Comparison of ENCODE assay signal across 18 cellular contexts in the genomic region with DNA sequence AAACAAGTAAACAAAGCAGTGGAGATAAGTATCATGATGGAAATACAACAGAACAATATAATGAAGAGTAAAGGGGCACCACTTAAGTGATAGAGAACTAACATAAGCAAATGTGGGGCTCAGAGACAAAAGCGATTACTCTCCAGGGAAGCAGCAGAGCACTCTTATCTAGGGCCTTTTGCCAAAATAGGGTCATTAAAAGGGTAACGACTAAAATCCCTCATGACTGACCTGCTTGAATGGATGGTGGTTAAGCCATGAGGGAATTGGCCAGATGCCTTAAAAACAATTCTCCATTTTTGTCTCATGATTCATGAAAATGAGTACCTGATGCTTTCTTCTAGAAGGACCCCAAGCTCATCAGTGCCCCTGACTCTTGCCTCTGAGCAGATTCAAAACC. TPM values are rescaled to one million over a fixed set of nuclear protein-coding genes. Genes with fewer than 3 reads are reported as not detected.
DNase-seq lines count a peak whose midpoint lies in the region; ATAC-seq and TF ChIP-seq lines count a peak whose summit lies in the region.
"Had no signal": no experiment of that assay in that cellular context is flagged by ENCODE, and none has a peak within 500 bp of the region (broad histone marks: within the 10 kb centered on the region; RNA-seq: fewer than 3 reads in every experiment).

No MANE protein-coding gene starts in this region.

- no peaks in the 10 kb centered on the region for H4K20me1 ChIP-seq in osteoblast (ENCODE audit: insufficient read depth, low read length)

- TF ChIP-seq CTCF in BE2C (IDR thresholded peaks at IDR 0.05; ENCODE audit: low read depth, low read length) (no peak), ascending aorta (IDR thresholded peaks at IDR 0.05) (no peak), osteoblast (IDR thresholded peaks at IDR 0.05; ENCODE audit: extremely low read depth, low read depth, low read length) (no peak)

- H3K27ac ChIP-seq in ascending aorta (no peak overlapping the region), osteoblast (ENCODE audit: low read depth, low read length) (no peak overlapping the region)

- no peak for ATAC-seq in HG03354 (IDR thresholded peaks at IDR 0.05; ENCODE audit: poor library complexity, severe bottlenecking, unreplicated experiment)

- no peak overlapping the region for H3K4me2 ChIP-seq in osteoblast (ENCODE audit: insufficient read depth, low read length)
- H3K4me2 ChIP-seq: SK-N-SH had no signal

- H3K9me3 ChIP-seq in BE2C: 0 out of 2 replicates have a peak, but pooled peaks cover 4% of the 10 kb centered on the region
- H3K9me3 ChIP-seq in ascending aorta: no peaks in the 10 kb centered on the region
- no peaks in the 10 kb centered on the region for H3K9me3 ChIP-seq in osteoblast (ENCODE audit: low read depth, low read length)
- H3K9me3 ChIP-seq: SK-N-SH had no signal

- H3K79me2 ChIP-seq in osteoblast (ENCODE audit: insufficient read depth, low read length): no peaks in the 10 kb centered on the region

- intact Hi-C loops in ascending aorta (cut with DNase I): no loop called here

- no peak overlapping the region for H2AFZ ChIP-seq in osteoblast (ENCODE audit: low read length)

- no peak overlapping the region for H3K4me3 ChIP-seq in BE2C (ENCODE audit: low read depth, low read length)
- H3K4me3 ChIP-seq in ascending aorta: no peak overlapping the region
- H3K4me3 ChIP-seq in osteoblast (ENCODE audit: insufficient read depth, low read length): no peak overlapping the region

- peak; percentile 38 for DNase-seq in BE2C
- DNase-seq in DMS79 treated with DMSO at 0.1 percent for 48 hours (lab: John Stamatoyannopoulos, UW): peak; percentile 84
- peak; percentile 42 for DNase-seq in NCI-H1436 (lab: John Stamatoyannopoulos, UW)
- peak; percentile 24 for DNase-seq in NCI-H774 (lab: John Stamatoyannopoulos, UW)
- no peak for DNase-seq in ascending aorta (ENCODE audit: low spot score in 2 of 2)
- DNase-seq in activated effector memory CD4-positive, alpha-beta T cell treated with anti-CD3 and anti-CD28 coated beads, Interleukin-2, amount 50 U/mL, for 16 hours: no peak
- DNase-seq in osteoblast (ENCODE audit: insufficient read length, low spot score, missing footprints): no peak
- DNase-seq: AML-193; CD4-positive, CD25-positive, alpha-beta regulatory T cell; IMR-90; MV-4-11; NCI-H187; NCI-H524; Right ventricle myocardium superior; SK-N-SH had no signal

- peaks cover 26% of the 10 kb centered on the region for H3K4me1 ChIP-seq in BE2C
- peaks cover 0 to 5% of the 10 kb centered on the region in 2 donors for H3K4me1 ChIP-seq in ascending aorta
- H3K4me1 ChIP-seq in osteoblast (ENCODE audit: insufficient read depth, low read length): no peaks in the 10 kb centered on the region

- H3K27me3 ChIP-seq in BE2C (no peaks in the 10 kb centered on the region), ascending aorta (peaks cover 10% of the 10 kb centered on the region), osteoblast (ENCODE audit: insufficient read depth, low read length) (peaks cover 55% of the 10 kb centered on the region)

- H3K36me3 ChIP-seq in BE2C (no peaks in the 10 kb centered on the region), ascending aorta (no peaks in the 10 kb centered on the region), osteoblast (ENCODE audit: insufficient read depth, low read length) (no peaks in the 10 kb centered on the region)

RNA-seq across cellular contexts. Expression of a gene that starts 3.2 kb away (rescaled TPM):
- 22.1 TPM for polyA plus RNA-seq in BE2C (2012; ENCODE audit: insufficient read depth, insufficient read length, low read depth)
- total RNA-seq in ascending aorta: not detected
- 0.29 and 0.36 TPM in 2 replicates for total RNA-seq in osteoblast
- total RNA-seq: CD4-positive, CD25-positive, alpha-beta regulatory T cell; HT-29; Right ventricle myocardium superior; T-helper 1 cell treated with Interleukin-12 subunit alpha and Interleukin-12 subunit beta and Interleukin-4 antibody, amounts not matched to agents 30 ng/mL and 1 ng/mL, for 36 hours had no signal
- polyA plus RNA-seq: CD4-positive, CD25-positive, alpha-beta regulatory T cell had no signal

Comparison
In these comparisons a context has a peak if more than half of its experiments do, and no peak if none do; other contexts are left out.
1. DNase-seq: peak in BE2C (single experiment), DMS79 treated with DMSO at 0.1 percent for 48 hours (single experiment), NCI-H1436 (single experiment) and NCI-H774 (single experiment); none in ascending aorta (0 of 2), activated effector memory CD4-positive, alpha-beta T cell treated with anti-CD3 and anti-CD28 coated beads, Interleukin-2, amount 50 U/mL, for 16 hours (single experiment) and osteoblast (single experiment).